ENCODE assay signal across 1 cellular context in the genomic region with DNA sequence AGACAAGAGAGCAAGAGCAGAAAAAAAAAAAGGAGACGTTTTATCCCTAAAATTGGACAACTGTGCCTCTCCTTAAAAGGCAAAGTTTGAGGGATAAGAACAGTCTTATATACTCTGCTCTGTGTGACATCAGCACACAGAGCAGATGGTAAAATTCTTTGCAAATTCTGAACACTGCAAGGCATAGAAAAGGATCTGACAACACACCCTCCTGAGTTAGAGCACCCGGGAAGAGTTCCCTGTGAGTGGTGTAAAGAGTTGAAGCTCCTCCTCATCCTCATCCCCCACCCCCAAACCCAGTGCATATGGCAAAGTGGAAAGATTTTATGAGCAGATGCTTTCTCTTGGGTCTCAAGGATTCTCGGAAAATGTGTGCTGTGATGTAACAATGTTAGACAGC.
TF ChIP-seq lines count a peak whose summit lies in the region.

No MANE protein-coding gene starts in this region.

TF ChIP-seq in WTC11, 78 proteins besides CTCF, POLR2A, EP300 and RAD21 (continued from another document):
- TF ChIP-seq, protein P1, sequence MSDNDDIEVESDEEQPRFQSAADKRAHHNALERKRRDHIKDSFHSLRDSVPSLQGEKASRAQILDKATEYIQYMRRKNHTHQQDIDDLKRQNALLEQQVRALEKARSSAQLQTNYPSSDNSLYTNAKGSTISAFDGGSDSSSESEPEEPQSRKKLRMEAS (CRISPR knock-in tag; IDR thresholded peaks at IDR 0.05) = no peak
- TF ChIP-seq ZNF138 (CRISPR knock-in tag; conservative IDR thresholded peaks at IDR 0.05) (no peak), ZNF396 (CRISPR knock-in tag; IDR thresholded peaks at IDR 0.05; ENCODE audit: borderline replicate concordance) (no peak)
